Comparison of ENCODE assay signal across 16 cellular contexts in genomic region chr11:19506803-19507466, GRCh38.
"Had no signal": no experiment of that assay in that cellular context is flagged by ENCODE, and none has a peak within 500 bp of the region (broad histone marks: within the 10 kb centered on the region; RNA-seq: fewer than 3 reads in every experiment).

No MANE protein-coding gene starts in this region.

- DNase-seq: activated CD4-positive, alpha-beta T cell treated with anti-CD3 and anti-CD28 coated beads, Interleukin-2, amount 10 ng/mL, durations not matched to agents 7 days and 5 days; activated CD8-positive, alpha-beta memory T cell treated with anti-CD3 and anti-CD28 coated beads, Interleukin-2, amount 50 U/mL, for 48 hours; activated naive CD4-positive, alpha-beta T cell; activated naive CD8-positive, alpha-beta T cell treated with anti-CD3 and anti-CD28 coated beads, Interleukin-2, amount 10 ng/mL, durations not matched to agents 7 days and 5 days; activated T-cell treated with anti-CD3 and anti-CD28 coated beads, Interleukin-2, amount 50 U/mL, for 72 hours; central memory CD4-positive, alpha-beta T cell; effector CD8-positive, alpha-beta T cell; foreskin fibroblast; head of caudate nucleus; kidney glomerular epithelial cell; mesendoderm; stimulated activated CD4-positive, alpha-beta T cell treated with anti-CD3 and anti-CD28 coated beads, Interleukin-2, amount 100 ng/mL, for 48 hours; stimulated activated naive B cell treated with anti-CD40 and anti-IgM and Interleukin-4, amounts not matched to agents 10 μg/mL and 1 μg/mL and 100 μg/mL, for 72 hours; tibial artery had no signal

- H3K36me3 ChIP-seq: tibial artery, vagina had no signal

- H3K27me3 ChIP-seq: tibial artery, vagina had no signal

- H3K27ac ChIP-seq: coronary artery, tibial artery, vagina had no signal

- H3K9me3 ChIP-seq: tibial artery, vagina had no signal

- H3K4me3 ChIP-seq: coronary artery, tibial artery, vagina had no signal
